9 cellular contexts compared by ENCODE assay signal in the genomic region with DNA sequence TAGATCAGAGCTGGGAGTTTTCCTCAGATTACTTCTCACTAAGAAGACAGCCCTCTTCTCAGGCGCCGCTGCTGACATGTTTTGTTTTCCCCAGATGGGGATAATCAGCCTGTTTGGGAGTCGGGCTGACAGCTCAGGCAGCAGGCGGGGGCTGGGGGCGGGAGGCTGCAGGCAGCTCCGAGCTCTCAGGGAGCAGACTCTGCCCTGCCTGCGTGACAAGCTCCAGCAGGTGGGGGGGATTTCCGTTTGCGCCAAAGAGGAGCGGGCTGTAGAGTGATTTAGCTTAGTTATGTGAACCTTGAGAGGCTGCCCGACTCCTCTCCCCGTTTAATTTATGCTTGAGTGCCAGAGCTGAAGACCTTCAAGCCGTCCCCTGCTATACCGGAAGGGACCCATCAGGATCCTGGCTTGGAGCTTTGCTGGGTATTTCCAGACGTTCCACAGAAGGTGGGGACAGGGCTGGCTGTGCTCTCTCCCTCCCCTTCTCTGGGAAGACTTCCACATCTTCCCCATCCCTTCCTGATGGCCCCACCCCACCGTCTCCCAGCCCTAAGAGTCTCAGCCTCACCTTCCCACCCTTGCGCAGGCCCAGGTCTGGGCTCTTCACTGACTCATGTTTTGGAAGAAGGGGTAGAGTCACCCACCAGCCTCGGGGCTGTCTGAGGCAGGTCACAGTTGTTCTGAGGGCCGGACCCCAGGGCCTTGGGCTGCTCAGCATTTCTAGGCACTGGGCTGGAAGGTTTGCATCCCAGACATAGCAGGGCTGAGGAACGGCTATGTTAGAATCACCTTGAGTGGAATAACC. TPM values are rescaled to one million over a fixed set of nuclear protein-coding genes. Genes with fewer than 3 reads are reported as not detected.
DNase-seq lines count a peak whose midpoint lies in the region; ATAC-seq and TF ChIP-seq lines count a peak whose summit lies in the region.
"Had no signal": no experiment of that assay in that cellular context is flagged by ENCODE, and none has a peak within 500 bp of the region (broad histone marks: within the 10 kb centered on the region; RNA-seq: fewer than 3 reads in every experiment).

No MANE protein-coding gene starts in this region.

- no peak overlapping the region for H2BK15ac ChIP-seq in IMR-90 (ENCODE audit: low read depth, low read length)

- no peak overlapping the region for H3K56ac ChIP-seq in IMR-90 (ENCODE audit: extremely low read depth, insufficient read depth, low read length)

- peak; percentile 47 for DNase-seq in G401 (ENCODE audit: low spot score)
- no peak for DNase-seq in IMR-90
- DNase-seq in endodermal cell: peak; percentile 85
- DNase-seq in PC-9: no peak
- DNase-seq in HCEC 1CT: no peak

- H2AK9ac ChIP-seq in IMR-90 (replicated peaks; ENCODE audit: low read depth, low read length, poor library complexity): peak overlapping the region; percentile 50

- TF ChIP-seq CTCF in IMR-90 (conservative IDR thresholded peaks at IDR 0.05; ENCODE audit: low read depth, low read length): no peak
- TF ChIP-seq CTCF in endodermal cell (conservative IDR thresholded peaks at IDR 0.05): no peak
- no peak for TF ChIP-seq CTCF in neural cell (IDR thresholded peaks at IDR 0.05; ENCODE audit: poor library complexity, severe bottlenecking)
- no peak for TF ChIP-seq CTCF in PC-9 (conservative IDR thresholded peaks at IDR 0.05)

- in situ Hi-C loops in G401 (cut with HindIII; ENCODE audit: low sequenced_read_pairs) (no loop called here), IMR-90 (cut with MboI; ENCODE audit: low sequenced_read_pairs) (no loop called here)

- no peak overlapping the region for H4K91ac ChIP-seq in IMR-90 (ENCODE audit: insufficient read depth, low read depth, low read length)

- no peaks in the 10 kb centered on the region for H3K9me2 ChIP-seq in neural cell (ENCODE audit: insufficient read depth, low read length)
- H3K9me2 ChIP-seq in PC-9 (ENCODE audit: insufficient read depth): no peaks in the 10 kb centered on the region

- no peak overlapping the region for H2AFZ ChIP-seq in IMR-90 (replicated peaks; ENCODE audit: low read length, poor library complexity)
- H2AFZ ChIP-seq in neural cell (ENCODE audit: low read depth, low read length): no peak overlapping the region
- no peak overlapping the region for H2AFZ ChIP-seq in PC-9

- H3K36me3 Mint-ChIP-seq in endodermal cell (ENCODE audit: low read depth): no peaks in the 10 kb centered on the region

- H3K79me1 ChIP-seq in IMR-90 (ENCODE audit: low read depth in 1 of 2, low read length in 2 of 2): no peaks in the 10 kb centered on the region

- intact Hi-C loops in IMR-90 (cut with micrococcal nuclease) (no loop called here), PC-9 (cut with micrococcal nuclease; ENCODE audit: unreplicated experiment) (no loop called here)

- CTCF ChIA-PET in IMR-90 (lab: Yijun Ruan, JAX) (no interaction called here), PC-9 (lab: Charles Lee) (no interaction called here)

- POLR2A ChIA-PET in IMR-90 (lab: Charles Lee; ENCODE audit: unreplicated experiment) (no interaction called here), PC-9 (lab: Charles Lee; ENCODE audit: unreplicated experiment) (interaction anchor here (0.7 kb wide), 1 partner anchor 78 kb away, joined by 8 read pairs; no protein-coding TSS in a partner anchor)

- peaks cover 28% of the 10 kb centered on the region for H3K4me1 Mint-ChIP-seq in endodermal cell

- H3K4ac ChIP-seq in IMR-90 (ENCODE audit: low read depth, low read length): no peak overlapping the region

- BruUV-seq in IMR-90 (replicated peaks; lab: Mats Ljungman, UMichigan) (no TSS peak), PC-9 (replicated peaks; lab: Mats Ljungman, UMichigan) (no TSS peak)

- no peak overlapping the region for H2BK120ac ChIP-seq in IMR-90 (ENCODE audit: low read depth, low read length)

- dilution Hi-C loops in IMR-90 (cut with HindIII; ENCODE audit: low sequenced_read_pairs, unreplicated experiment): no loop called here

- H3K36me3 ChIP-seq in IMR-90 (ENCODE audit: control insufficient read depth, insufficient read depth, low read length) (no peaks in the 10 kb centered on the region), endodermal cell (ENCODE audit: control insufficient read depth, insufficient read depth, low read length) (no peaks in the 10 kb centered on the region), neural cell (ENCODE audit: insufficient read depth, low read length) (no peaks in the 10 kb centered on the region), PC-9 (ENCODE audit: low read depth) (no peaks in the 10 kb centered on the region)

- H3K4me3 Mint-ChIP-seq in endodermal cell: no peak overlapping the region

- no peak overlapping the region for H2BK5ac ChIP-seq in IMR-90 (ENCODE audit: low read depth, low read length, poor library complexity, severe bottlenecking)

- TF ChIP-seq RAD21 in IMR-90 (IDR thresholded peaks at IDR 0.05; ENCODE audit: low read length) (no peak), neural cell (conservative IDR thresholded peaks at IDR 0.05) (no peak)

- H3K9me3 Mint-ChIP-seq in endodermal cell: no peaks in the 10 kb centered on the region

- H3K9ac ChIP-seq in IMR-90 (ENCODE audit: low read depth, low read length): no peak overlapping the region
- H3K9ac ChIP-seq in endodermal cell (ENCODE audit: extremely low read depth, low read length, poor library complexity, severe bottlenecking): no peak overlapping the region
- peak overlapping the region; percentile 34 for H3K9ac ChIP-seq in neural cell (ENCODE audit: low read length)

- H3K27ac Mint-ChIP-seq in endodermal cell: no peak overlapping the region

- no peak overlapping the region for H3K4me2 ChIP-seq in IMR-90 (ENCODE audit: low read depth, low read length)
- H3K4me2 ChIP-seq in neural cell (ENCODE audit: low read length): no peak overlapping the region
- H3K4me2 ChIP-seq in PC-9: no peak overlapping the region

- no peak overlapping the region for H3K18ac ChIP-seq in IMR-90 (ENCODE audit: low read depth, low read length)

- H3K79me2 ChIP-seq in neural cell (replicated peaks; ENCODE audit: insufficient read depth, low read length) (no peaks in the 10 kb centered on the region), PC-9 (ENCODE audit: low read depth) (no peaks in the 10 kb centered on the region)

- H3K9me1 ChIP-seq in IMR-90 (ENCODE audit: insufficient read depth, low read length): no peaks in the 10 kb centered on the region

- H3K27me3 Mint-ChIP-seq in endodermal cell (ENCODE audit: insufficient read depth): peaks cover 3% of the 10 kb centered on the region

- no peaks in the 10 kb centered on the region for H4K20me1 ChIP-seq in IMR-90 (ENCODE audit: insufficient read depth, low read length)
- H4K20me1 ChIP-seq in neural cell (ENCODE audit: insufficient read depth): no peaks in the 10 kb centered on the region
- no peaks in the 10 kb centered on the region for H4K20me1 ChIP-seq in PC-9 (ENCODE audit: insufficient read depth)

- H3K9me3 ChIP-seq in IMR-90 (ENCODE audit: control insufficient read depth, insufficient read depth, low read length) (no peaks in the 10 kb centered on the region), endodermal cell (ENCODE audit: control insufficient read depth, low read length) (no peaks in the 10 kb centered on the region), neural cell (ENCODE audit: low read length) (no peaks in the 10 kb centered on the region), PC-9 (ENCODE audit: insufficient read depth, low read depth) (no peaks in the 10 kb centered on the region)

- ATAC-seq in IMR-90 (ENCODE audit: low read depth) (peak; percentile 59), GM19395 (IDR thresholded peaks at IDR 0.05; ENCODE audit: unreplicated experiment) (no peak), HG03469 (IDR thresholded peaks at IDR 0.05; ENCODE audit: unreplicated experiment) (no peak)

- no peak overlapping the region for H3K14ac ChIP-seq in IMR-90 (replicated peaks; ENCODE audit: low read depth, low read length)

- H2BK20ac ChIP-seq in IMR-90 (ENCODE audit: low read depth, low read length): no peak overlapping the region

- H3K27me3 ChIP-seq in IMR-90 (ENCODE audit: control insufficient read depth, insufficient read depth, low read length) (peaks cover 11% of the 10 kb centered on the region; the same call in 1 of the 2 replicates), endodermal cell (ENCODE audit: control insufficient read depth, insufficient read depth, low read length, poor library complexity, severe bottlenecking) (no peaks in the 10 kb centered on the region), neural cell (ENCODE audit: insufficient read depth, low read depth, low read length) (no peaks in the 10 kb centered on the region), PC-9 (ENCODE audit: insufficient read depth, low read depth) (peaks cover 89% of the 10 kb centered on the region)

- TF ChIP-seq POLR2A in IMR-90 (IDR thresholded peaks at IDR 0.05; ENCODE audit: low read depth, low read length): no peak

- H3K23ac ChIP-seq in IMR-90 (ENCODE audit: low read depth, low read length): no peak overlapping the region

- 0% methylated on average over 1 of the region's 20 CpGs; no CpG with 5 or more reads in 1 of the 2 experiments for WGBS in IMR-90 (ENCODE audit: extremely low coverage in 2 of 2, insufficient read length in 1 of 2), 2 experiments
- 40 to 42% methylated on average over 6 to 20 of the region's 20 CpGs for whole genome bisulfite sequencing in endodermal cell (ENCODE audit: insufficient coverage in 1 of 2, insufficient read length in 1 of 2), 2 experiments

- TF ChIP-seq EP300 in neural cell (conservative IDR thresholded peaks at IDR 0.05; ENCODE audit: poor library complexity, severe bottlenecking): peak; percentile 94

- H3K4me1 ChIP-seq in IMR-90 (ENCODE audit: control insufficient read depth, insufficient read depth, low read length) (no peaks in the 10 kb centered on the region), endodermal cell (ENCODE audit: control insufficient read depth, insufficient read depth, low read length) (peaks cover 15% of the 10 kb centered on the region), PC-9 (replicated peaks; ENCODE audit: insufficient read depth) (no peaks in the 10 kb centered on the region)

- no peak overlapping the region for H2AK5ac ChIP-seq in IMR-90 (ENCODE audit: low read depth, low read length)

- H4K5ac ChIP-seq in IMR-90 (ENCODE audit: low read depth, low read length): no peak overlapping the region

- H3K4me3 ChIP-seq in IMR-90 (ENCODE audit: insufficient read depth, low read depth, low read length) (no peak overlapping the region), endodermal cell (ENCODE audit: low read length) (no peak overlapping the region), neural cell (ENCODE audit: low read length) (peak overlapping the region; percentile 47), PC-9 (no peak overlapping the region)

- no peak overlapping the region for H4K8ac ChIP-seq in IMR-90 (ENCODE audit: low read depth in 2 of 2, low read length in 2 of 2)

- H3K27ac ChIP-seq in IMR-90 (ENCODE audit: insufficient read depth, low read length): no peak overlapping the region
- peak overlapping the region; percentile 64 for H3K27ac ChIP-seq in endodermal cell (ENCODE audit: low read depth, low read length)
- peak overlapping the region; percentile 59 for H3K27ac ChIP-seq in neural cell (ENCODE audit: low read length)
- no peak overlapping the region for H3K27ac ChIP-seq in PC-9

- H3F3A ChIP-seq in neural cell (ENCODE audit: insufficient read depth, low read length, poor library complexity, severe bottlenecking) (no peaks in the 10 kb centered on the region), PC-9 (ENCODE audit: insufficient read depth, low read depth) (no peaks in the 10 kb centered on the region)

RNA-seq across cellular contexts. Expression of gene ADCYAP1R1, which starts 24.7 kb away (rescaled TPM):
- not detected in 2 replicates for total RNA-seq in G401 (2014; rRNA removed; shearing (Covaris generic))
- total RNA-seq in IMR-90 (2012; rRNA removed): not detected in 2 replicates
- not detected in 2 replicates for polyA plus RNA-seq in IMR-90 (2012; rRNA removed)
- not detected in 2 replicates for polyA plus RNA-seq in IMR-90 (2012; cell fraction: cytosol; rRNA removed)
- not detected in 2 replicates for polyA plus RNA-seq in IMR-90 (2012; cell fraction: nucleus; rRNA removed; ENCODE audit: low replicate concordance)
- total RNA-seq in endodermal cell: 1 to 10 TPM; 1.2 to 2.1 TPM
- 12.7 TPM for polyA plus RNA-seq in endodermal cell (2013, experiment 1 of 2)
- 10.1 TPM for polyA plus RNA-seq in endodermal cell (2013, experiment 2 of 2)
- 8.6 and 13.5 TPM in 2 replicates for polyA plus RNA-seq in neural cell
- polyA minus RNA-seq in neural cell: 17.3 and 18.6 TPM in 2 replicates
- not detected in 2 replicates for total RNA-seq in PC-9 (2021)
- total RNA-seq: lung microvascular endothelial cell had no signal

Comparison
In these comparisons a context has a peak if more than half of its experiments do, and no peak if none do; other contexts are left out.
1. DNase-seq: peak in G401 (single experiment) and endodermal cell (single experiment); none in IMR-90 (single experiment), PC-9 (0 of 2) and HCEC 1CT (single experiment).
2. H3K27ac ChIP-seq: peak in endodermal cell (single experiment) and neural cell (single experiment); none in IMR-90 (single experiment) and PC-9 (single experiment).